18 cellular contexts compared by ENCODE assay signal in the genomic region with DNA sequence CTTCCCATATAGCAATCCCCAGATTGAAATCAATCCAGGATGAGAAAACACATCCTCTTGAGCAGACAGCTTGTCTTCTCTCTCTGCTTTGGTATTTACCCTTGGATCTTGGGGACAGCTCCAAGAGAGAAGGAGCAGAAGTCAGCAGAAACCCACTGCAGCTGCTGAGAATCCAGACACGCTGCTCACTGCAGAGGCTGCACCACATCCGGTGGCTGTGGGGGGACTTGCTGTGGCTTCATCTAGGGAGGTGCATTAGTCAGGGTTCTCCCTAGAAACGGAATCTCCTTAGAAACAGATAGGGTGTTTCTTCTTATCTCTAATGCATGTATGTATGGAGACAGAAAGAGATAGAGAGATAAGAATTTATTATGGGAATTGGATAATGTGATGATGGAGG. TPM values are rescaled to one million over a fixed set of nuclear protein-coding genes. Genes with fewer than 3 reads are reported as not detected.
DNase-seq lines count a peak whose midpoint lies in the region; ATAC-seq and TF ChIP-seq lines count a peak whose summit lies in the region.
"Had no signal": no experiment of that assay in that cellular context is flagged by ENCODE, and none has a peak within 500 bp of the region (broad histone marks: within the 10 kb centered on the region; RNA-seq: fewer than 3 reads in every experiment).

No MANE protein-coding gene starts in this region.

- H3K27ac Mint-ChIP-seq in activated T-cell treated with anti-CD3 and anti-CD28 coated beads, Interleukin-2, amount 50 U/mL, for 24 hours, result peak overlapping the region; percentile 66
- H3K27ac Mint-ChIP-seq in activated T-helper 17 cell treated with anti-CD3 and anti-CD28 coated beads, Interleukin-2, amount 50 U/mL, for 72 hours, result peak overlapping the region; percentile 46
- H3K27ac Mint-ChIP-seq: CD8-positive, alpha-beta T cell had no signal

- H3K4me2 ChIP-seq in mesendoderm (ENCODE audit: low read length), result no peak overlapping the region
- H3K4me2 ChIP-seq: BLaER1 treated with 17β-estradiol and CSF1 and Interleukin-3, amounts not matched to agents 10 nM and 100 nM had no signal

- H3K27ac ChIP-seq in mesendoderm (ENCODE audit: low read depth, low read length), result no peak overlapping the region
- H3K27ac ChIP-seq: BLaER1 treated with 17β-estradiol and CSF1 and Interleukin-3, amounts not matched to agents 10 nM and 100 nM; HL-60 had no signal

- no CpG with 5 or more reads among the region's 3 CpGs for WGBS in mesendoderm (ENCODE audit: extremely low coverage, insufficient coverage, low lambda C conversion rate)

- ATAC-seq in activated T-helper 17 cell treated with anti-CD3 and anti-CD28 coated beads, Interleukin-2, amount 50 U/mL, for 72 hours (replicated peaks), result no peak
- ATAC-seq in GM18909 (IDR thresholded peaks at IDR 0.05; ENCODE audit: poor library complexity, unreplicated experiment), result no peak
- no peak for ATAC-seq in GM19328 (IDR thresholded peaks at IDR 0.05; ENCODE audit: unreplicated experiment)
- ATAC-seq: CD8-positive, alpha-beta T cell; GM12878; K562 had no signal

- no peaks in the 10 kb centered on the region for H3K79me1 ChIP-seq in mesendoderm (ENCODE audit: low read length)

- no peak overlapping the region for H4K5ac ChIP-seq in mesendoderm (ENCODE audit: low read length)

- DNase-seq in activated T-cell treated with anti-CD3 and anti-CD28 coated beads, Interleukin-2, amount 50 U/mL, for 24 hours, result no peak
- DNase-seq in activated T-cell treated with anti-CD3 and anti-CD28 coated beads for 4 hours (no peak), CD1c-positive myeloid dendritic cell (ENCODE audit: extremely low spot score) (peak; percentile 3), GM12865 (ENCODE audit: low read depth) (peak; percentile 5), mesendoderm (no peak)
- DNase-seq: 8988T; ACHN; CD8-positive, alpha-beta T cell; COR-L47 had no signal

- H3K4me3 Mint-ChIP-seq in activated T-cell treated with anti-CD3 and anti-CD28 coated beads, Interleukin-2, amount 50 U/mL, for 24 hours, result no peak overlapping the region
- H3K4me3 Mint-ChIP-seq in activated T-helper 17 cell treated with anti-CD3 and anti-CD28 coated beads, Interleukin-2, amount 50 U/mL, for 72 hours, result no peak overlapping the region
- H3K4me3 Mint-ChIP-seq: CD8-positive, alpha-beta T cell had no signal

- no peak overlapping the region for H3K56ac ChIP-seq in mesendoderm (ENCODE audit: low read length)

- no peak overlapping the region for H3K9ac ChIP-seq in mesendoderm (ENCODE audit: low read length)
- H3K9ac ChIP-seq: BLaER1 treated with 17β-estradiol and CSF1 and Interleukin-3, amounts not matched to agents 10 nM and 100 nM had no signal

- H2BK120ac ChIP-seq in mesendoderm (ENCODE audit: low read depth, low read length), result no peak overlapping the region

- H3K4me1 ChIP-seq in mesendoderm (ENCODE audit: control insufficient read depth, low read depth, low read length), result no peaks in the 10 kb centered on the region
- H3K4me1 ChIP-seq: BLaER1 treated with 17β-estradiol and CSF1 and Interleukin-3, amounts not matched to agents 10 nM and 100 nM; HAP-1 had no signal

- H3K4me1 Mint-ChIP-seq in activated T-cell treated with anti-CD3 and anti-CD28 coated beads, Interleukin-2, amount 50 U/mL, for 24 hours (ENCODE audit: low read depth), result peaks cover 17% of the 10 kb centered on the region
- H3K4me1 Mint-ChIP-seq in activated T-helper 17 cell treated with anti-CD3 and anti-CD28 coated beads, Interleukin-2, amount 50 U/mL, for 72 hours, result peaks cover 16% of the 10 kb centered on the region

- H3K18ac ChIP-seq in mesendoderm (ENCODE audit: low read length), result no peak overlapping the region

- H2AK5ac ChIP-seq in mesendoderm (ENCODE audit: low read length), result no peak overlapping the region

- no peak overlapping the region for H3K4me3 ChIP-seq in GM12865 (ENCODE audit: low read depth, low read length)
- H3K4me3 ChIP-seq in mesendoderm (ENCODE audit: low read length), result no peak overlapping the region
- H3K4me3 ChIP-seq: BLaER1 treated with 17β-estradiol and CSF1 and Interleukin-3, amounts not matched to agents 10 nM and 100 nM; GM12878; HAP-1; K562 had no signal

- peaks cover 7% of the 10 kb centered on the region for H3K9me3 Mint-ChIP-seq in activated T-cell treated with anti-CD3 and anti-CD28 coated beads, Interleukin-2, amount 50 U/mL, for 24 hours
- H3K9me3 Mint-ChIP-seq in activated T-helper 17 cell treated with anti-CD3 and anti-CD28 coated beads, Interleukin-2, amount 50 U/mL, for 72 hours, result peaks cover 17% of the 10 kb centered on the region
- H3K9me3 Mint-ChIP-seq: CD8-positive, alpha-beta T cell had no signal

- H3K23ac ChIP-seq in mesendoderm (ENCODE audit: low read length), result no peak overlapping the region

- H2BK15ac ChIP-seq in mesendoderm (replicated peaks; ENCODE audit: low read depth), result no peak overlapping the region

- H3K27me3 Mint-ChIP-seq in activated T-cell treated with anti-CD3 and anti-CD28 coated beads, Interleukin-2, amount 50 U/mL, for 24 hours, result peaks cover 14% of the 10 kb centered on the region
- no peaks in the 10 kb centered on the region for H3K27me3 Mint-ChIP-seq in activated T-helper 17 cell treated with anti-CD3 and anti-CD28 coated beads, Interleukin-2, amount 50 U/mL, for 72 hours

- no peak for TF ChIP-seq CTCF in GM12865 (IDR thresholded peaks at IDR 0.05; ENCODE audit: insufficient read depth, low read depth, low read length, missing control alignments)

- H4K8ac ChIP-seq in mesendoderm (ENCODE audit: low read depth, low read length), result no peak overlapping the region

- H3K4ac ChIP-seq in mesendoderm (ENCODE audit: low read depth, low read length), result no peak overlapping the region

- H3K27me3 ChIP-seq in mesendoderm (ENCODE audit: insufficient read depth, low read length, poor library complexity), result no peaks in the 10 kb centered on the region
- H3K27me3 ChIP-seq: BLaER1 treated with 17β-estradiol and CSF1 and Interleukin-3, amounts not matched to agents 10 nM and 100 nM had no signal

- H3K79me2 ChIP-seq in mesendoderm (ENCODE audit: control insufficient read depth, insufficient read depth, low read length), result no peaks in the 10 kb centered on the region

- H3K36me3 ChIP-seq in mesendoderm (ENCODE audit: control insufficient read depth, insufficient read depth, low read length), result no peaks in the 10 kb centered on the region
- H3K36me3 ChIP-seq: BLaER1 treated with 17β-estradiol and CSF1 and Interleukin-3, amounts not matched to agents 10 nM and 100 nM; HAP-1 had no signal

- no peak overlapping the region for H2BK5ac ChIP-seq in mesendoderm (ENCODE audit: low read length)

- H3K36me3 Mint-ChIP-seq in activated T-cell treated with anti-CD3 and anti-CD28 coated beads, Interleukin-2, amount 50 U/mL, for 24 hours (ENCODE audit: low read depth), result no peaks in the 10 kb centered on the region
- peaks cover 8% of the 10 kb centered on the region for H3K36me3 Mint-ChIP-seq in activated T-helper 17 cell treated with anti-CD3 and anti-CD28 coated beads, Interleukin-2, amount 50 U/mL, for 72 hours (ENCODE audit: low read depth)
- H3K36me3 Mint-ChIP-seq: CD8-positive, alpha-beta T cell had no signal

RNA-seq across cellular contexts. Expression of gene CYP4F12, which starts 2.7 kb away (rescaled TPM):
- under 1 TPM in 1 of 2 donors, not detected in 1; 0.61 TPM for total RNA-seq in activated T-helper 17 cell treated with anti-CD3 and anti-CD28 coated beads, Interleukin-2, amount 50 U/mL, for 72 hours
- not detected for polyA plus RNA-seq in mesendoderm (2013, experiment 1 of 2)
- polyA plus RNA-seq in mesendoderm (2013, experiment 2 of 2), result not detected
- total RNA-seq: GM12878, H1, K562 had no signal
- polyA plus RNA-seq: H1, K562 had no signal

RNA-seq across cellular contexts. Expression of gene CYP4F3, which starts 34.9 kb away (rescaled TPM):
- total RNA-seq in activated T-helper 17 cell treated with anti-CD3 and anti-CD28 coated beads, Interleukin-2, amount 50 U/mL, for 72 hours, result under 1 TPM; 0.45 to 0.95 TPM
- polyA plus RNA-seq in mesendoderm (2013, experiment 1 of 2), result not detected
- not detected for polyA plus RNA-seq in mesendoderm (2013, experiment 2 of 2)
- total RNA-seq: CD8-positive, alpha-beta T cell; H1 had no signal
- polyA plus RNA-seq: H1 had no signal

RNA-seq across cellular contexts. Expression of gene OR10H2, which starts 52.3 kb away (rescaled TPM):
- not detected for total RNA-seq in activated T-helper 17 cell treated with anti-CD3 and anti-CD28 coated beads, Interleukin-2, amount 50 U/mL, for 72 hours
- not detected for polyA plus RNA-seq in mesendoderm (2013, experiment 1 of 2)
- not detected for polyA plus RNA-seq in mesendoderm (2013, experiment 2 of 2)
- total RNA-seq: CD8-positive, alpha-beta T cell; GM12878; H1; K562 had no signal
- polyA plus RNA-seq: GM12878, H1, K562 had no signal

Comparison
In these comparisons a context has a peak if more than half of its experiments do, and no peak if none do; other contexts are left out.
1. DNase-seq: peak in CD1c-positive myeloid dendritic cell (single experiment) and GM12865 (single experiment); none in activated T-cell treated with anti-CD3 and anti-CD28 coated beads, Interleukin-2, amount 50 U/mL, for 24 hours (single experiment), activated T-cell treated with anti-CD3 and anti-CD28 coated beads for 4 hours (single experiment) and mesendoderm (single experiment).